ENCODE assay signal across 19 cellular contexts in genomic region chr2:101162561-101163330, GRCh38. TPM values are rescaled to one million over a fixed set of nuclear protein-coding genes. Genes with fewer than 3 reads are reported as not detected.
DNase-seq lines count a peak whose midpoint lies in the region; TF ChIP-seq lines count a peak whose summit lies in the region.
"Had no signal": no experiment of that assay in that cellular context is flagged by ENCODE, and none has a peak within 500 bp of the region (broad histone marks: within the 10 kb centered on the region; RNA-seq: fewer than 3 reads in every experiment).

No MANE protein-coding gene starts in this region.

- POLR2A ChIA-PET in MCF 10A (lab: Yijun Ruan, JAX) (interaction anchor here (0.6 to 2.6 kb wide), 4 partner anchors 12 to 158 kb away, joined by 3 to 12 read pairs (median 3); partner anchors contain the start of gene TBC1D8), OCI-LY7 (lab: Charles Lee) (interaction anchor here (0.6 to 1.2 kb wide), 3 partner anchors 15 to 155 kb away, joined by 3 read pairs; no protein-coding TSS in a partner anchor)

- no peaks in the 10 kb centered on the region for H3K36me3 Mint-ChIP-seq in MCF 10A (ENCODE audit: insufficient read depth, unreplicated experiment)

- no peak overlapping the region for H3K4me3 Mint-ChIP-seq in MCF 10A (ENCODE audit: unreplicated experiment)
- H3K4me3 Mint-ChIP-seq: natural killer cell had no signal

- BruUV-seq in MCF 10A (replicated peaks; lab: Mats Ljungman, UMichigan) (no TSS peak), OCI-LY7 (replicated peaks; lab: Mats Ljungman, UMichigan) (no TSS peak)

- H3K27ac Mint-ChIP-seq in MCF 10A (ENCODE audit: low read depth, unreplicated experiment): peak overlapping the region; percentile 2
- H3K27ac Mint-ChIP-seq: natural killer cell had no signal

- H3K36me3 ChIP-seq in breast epithelium (no peaks in the 10 kb centered on the region), colonic mucosa (no peaks in the 10 kb centered on the region), OCI-LY7 (ENCODE audit: insufficient read depth, low read length) (no peaks in the 10 kb centered on the region)
- H3K36me3 ChIP-seq: BLaER1 treated with 17β-estradiol and CSF1 and Interleukin-3, amounts not matched to agents 10 nM and 100 nM; gastroesophageal sphincter; sigmoid colon had no signal

- no peak for TF ChIP-seq POLR2A in breast epithelium (IDR thresholded peaks at IDR 0.05)

- H3K4me2 ChIP-seq in OCI-LY7 (ENCODE audit: low read length): no peak overlapping the region

- DNase-seq in MCF 10A (ENCODE audit: unreplicated experiment): no peak
- no peak for DNase-seq in breast epithelium (ENCODE audit: low spot score in 2 of 2)
- peak; percentile 64 for DNase-seq in colonic mucosa
- peak; percentile 51 for DNase-seq in iPS-NIHi7 (ENCODE audit: extremely low spot score)
- DNase-seq in KG1 (lab: John Stamatoyannopoulos, UW): no peak
- no peak for DNase-seq in OCI-LY7 (ENCODE audit: low spot score)
- no peak for DNase-seq in NCI-H345 (lab: John Stamatoyannopoulos, UW)
- no peak for DNase-seq in DMS153 (lab: John Stamatoyannopoulos, UW)
- DNase-seq: effector memory CD4-positive, alpha-beta T cell; KBM-7; MV-4-11; natural killer cell; NCI-H187 treated with DMSO at 0.1 percent for 48 hours; RPMI8226; sigmoid colon had no signal

- H3K9me3 ChIP-seq in breast epithelium (peaks cover 2 to 5% of the 10 kb centered on the region in 2 donors), colonic mucosa (no peaks in the 10 kb centered on the region), OCI-LY7 (ENCODE audit: low read length) (no peaks in the 10 kb centered on the region)
- H3K9me3 ChIP-seq: sigmoid colon had no signal

- no peak overlapping the region for H2AFZ ChIP-seq in OCI-LY7 (ENCODE audit: low read length)
- H2AFZ ChIP-seq: parathyroid adenoma had no signal

- no peaks in the 10 kb centered on the region for H3K27me3 Mint-ChIP-seq in MCF 10A (ENCODE audit: insufficient read depth, unreplicated experiment)

- H3K4me3 ChIP-seq in breast epithelium (no peak overlapping the region), colonic mucosa (no peak overlapping the region), OCI-LY7 (ENCODE audit: low read depth, low read length, poor library complexity, severe bottlenecking) (no peak overlapping the region)
- H3K4me3 ChIP-seq: BLaER1 treated with 17β-estradiol and CSF1 and Interleukin-3, amounts not matched to agents 10 nM and 100 nM; gastroesophageal sphincter; sigmoid colon; SK-N-MC had no signal

- H3K4me1 ChIP-seq in breast epithelium: no peaks in the 10 kb centered on the region
- H3K4me1 ChIP-seq in colonic mucosa: no peaks in the 10 kb centered on the region
- H3K4me1 ChIP-seq in OCI-LY7 (ENCODE audit: insufficient read depth, low read length, poor library complexity, severe bottlenecking): no peaks in the 10 kb centered on the region

- no peaks in the 10 kb centered on the region for H4K20me1 ChIP-seq in OCI-LY7 (ENCODE audit: insufficient read depth, low read length)
- H4K20me1 ChIP-seq: BLaER1 treated with 17β-estradiol and CSF1 and Interleukin-3, amounts not matched to agents 10 nM and 100 nM had no signal

- H3K79me2 ChIP-seq in OCI-LY7 (ENCODE audit: insufficient read depth, low read depth, low read length): no peaks in the 10 kb centered on the region
- H3K79me2 ChIP-seq: parathyroid adenoma had no signal

- CTCF ChIA-PET in MCF 10A (lab: Yijun Ruan, JAX): interaction anchor here (1.5 to 6.4 kb wide), 2 partner anchors 9 to 44 kb away, joined by 6 to 48 read pairs; no protein-coding TSS in a partner anchor
- CTCF ChIA-PET in OCI-LY7 (lab: Charles Lee; ENCODE audit: unreplicated experiment): no interaction called here

- TF ChIP-seq CTCF in MCF 10A (IDR thresholded peaks at IDR 0.05; ENCODE audit: unreplicated experiment) (no peak), breast epithelium (IDR thresholded peaks at IDR 0.05) (no peak), colonic mucosa (IDR thresholded peaks at IDR 0.05) (no peak), OCI-LY7 (conservative IDR thresholded peaks at IDR 0.05; ENCODE audit: low read length) (no peak)

- peaks cover 8% of the 10 kb centered on the region for H3K4me1 Mint-ChIP-seq in MCF 10A (ENCODE audit: insufficient read depth, unreplicated experiment)
- H3K4me1 Mint-ChIP-seq: natural killer cell had no signal

- no peaks in the 10 kb centered on the region for H3K9me2 ChIP-seq in OCI-LY7 (ENCODE audit: insufficient read depth, low read length)

- H3K9me3 Mint-ChIP-seq in MCF 10A (ENCODE audit: unreplicated experiment): peaks cover 4% of the 10 kb centered on the region

- no peak overlapping the region for H3K27ac ChIP-seq in breast epithelium
- no peak overlapping the region for H3K27ac ChIP-seq in colonic mucosa
- H3K27ac ChIP-seq in OCI-LY7 (ENCODE audit: low read depth, low read length, poor library complexity, severe bottlenecking): no peak overlapping the region
- H3K27ac ChIP-seq: BLaER1 treated with 17β-estradiol and CSF1 and Interleukin-3, amounts not matched to agents 10 nM and 100 nM; gastroesophageal sphincter; parathyroid adenoma; sigmoid colon; SK-N-MC had no signal

- intact Hi-C loops in MCF 10A (cut with micrococcal nuclease): no loop called here
- intact Hi-C loops in breast epithelium (cut with DNase I; ENCODE audit: low total_unique reads): no loop called here
- intact Hi-C loops in colonic mucosa (cut with DNase I): no loop called here
- intact Hi-C loops in OCI-LY7 (cut with micrococcal nuclease; ENCODE audit: unreplicated experiment): no loop called here

- H3K27me3 ChIP-seq in breast epithelium: no peaks in the 10 kb centered on the region
- H3K27me3 ChIP-seq in colonic mucosa: no peaks in the 10 kb centered on the region
- H3K27me3 ChIP-seq: BLaER1 treated with 17β-estradiol and CSF1 and Interleukin-3, amounts not matched to agents 10 nM and 100 nM; gastroesophageal sphincter; sigmoid colon had no signal

- H3K9ac ChIP-seq in colonic mucosa (ENCODE audit: low read depth in 2 of 2, low read length in 2 of 2): no peak overlapping the region
- H3K9ac ChIP-seq: BLaER1 treated with 17β-estradiol and CSF1 and Interleukin-3, amounts not matched to agents 10 nM and 100 nM; parathyroid adenoma had no signal

RNA-seq across cellular contexts. Expression of gene TBC1D8, which starts 11.6 kb away (rescaled TPM):
- 48.1 and 50.9 TPM in 2 replicates for total RNA-seq in MCF 10A (2022)
- 10 to 100 TPM; 19.5 to 92.4 (median 89.7) TPM for total RNA-seq in breast epithelium
- total RNA-seq in colonic mucosa: 10 to 100 TPM; 10.3 to 11.8 TPM
- total RNA-seq in OCI-LY7 (2014; rRNA removed; shearing (Covaris generic)): 0.03 and 0.22 TPM in 2 replicates
- 0.49 and 1.7 TPM in 2 replicates for total RNA-seq in OCI-LY7 (2022)

Comparison
In these comparisons a context has a peak if more than half of its experiments do, and no peak if none do; other contexts are left out.
1. DNase-seq: peak in colonic mucosa (single experiment) and iPS-NIHi7 (single experiment); none in MCF 10A (single experiment), breast epithelium (0 of 2), KG1 (single experiment), OCI-LY7 (single experiment), NCI-H345 (single experiment) and DMS153 (single experiment).
2. RNA of gene TBC1D8, which starts 11.6 kb away (total RNA-seq): 19.5 to 92.4 TPM in breast epithelium, 48.1 to 50.9 TPM in MCF 10A and 10.3 to 11.8 TPM in colonic mucosa; 0.03 to 1.7 TPM in OCI-LY7; every median in the first group is over 4 times any median in the second.